Comparison of ENCODE assay signal across 17 cellular contexts in genomic region chr22:31929126-31929928, GRCh38. TPM values are rescaled to one million over a fixed set of nuclear protein-coding genes. Genes with fewer than 3 reads are reported as not detected.
DNase-seq lines count a peak whose midpoint lies in the region; ATAC-seq and TF ChIP-seq lines count a peak whose summit lies in the region.
"Had no signal": no experiment of that assay in that cellular context is flagged by ENCODE, and none has a peak within 500 bp of the region (broad histone marks: within the 10 kb centered on the region; RNA-seq: fewer than 3 reads in every experiment).

No MANE protein-coding gene starts in this region.

- intact Hi-C loops in dorsolateral prefrontal cortex (cut with DNase I) (no loop called here), lower lobe of right lung (cut with DNase I) (no loop called here), upper lobe of right lung (cut with DNase I) (no loop called here)

- H3K4me1 ChIP-seq in SK-N-SH (ENCODE audit: control insufficient read depth in 1 of 2, insufficient read depth in 2 of 2, low read depth in 1 of 2, low read length in 1 of 2) (peaks cover 0 to 46% of the 10 kb centered on the region in 2 experiments; a peak in 2 of 4 replicates), lower lobe of right lung (no peaks in the 10 kb centered on the region), upper lobe of right lung (no peaks in the 10 kb centered on the region)
- H3K4me1 ChIP-seq: gastroesophageal sphincter, prostate gland had no signal

- CTCF ChIA-PET in SK-N-SH (lab: Yijun Ruan, JAX), result interaction anchor here (0.9 to 1.3 kb wide), 4 partner anchors 10 to 27 kb away, joined by 3 to 4 read pairs (median 3); partner anchors contain the start of gene YWHAH

- H3K79me2 ChIP-seq in SK-N-SH (ENCODE audit: insufficient read depth), result no peaks in the 10 kb centered on the region

- no peaks in the 10 kb centered on the region for H3K27me3 ChIP-seq in SK-N-SH (ENCODE audit: insufficient read depth)
- H3K27me3 ChIP-seq in dorsolateral prefrontal cortex, result no peaks in the 10 kb centered on the region
- no peaks in the 10 kb centered on the region for H3K27me3 ChIP-seq in lower lobe of right lung (ENCODE audit: low read depth)
- H3K27me3 ChIP-seq in upper lobe of right lung, result no peaks in the 10 kb centered on the region
- H3K27me3 ChIP-seq: cardiac muscle cell had no signal

- H3K36me3 ChIP-seq in SK-N-SH (replicated peaks in 1 of 2; ENCODE audit: control insufficient read depth in 1 of 2, insufficient read depth in 2 of 2, low read length in 1 of 2) (no peaks in the 10 kb centered on the region), lower lobe of right lung (no peaks in the 10 kb centered on the region), upper lobe of right lung (no peaks in the 10 kb centered on the region)
- H3K36me3 ChIP-seq: cardiac muscle cell, gastroesophageal sphincter, prostate gland had no signal

- no peak; the same call in 1 of the 2 replicates for TF ChIP-seq RAD21 in SK-N-SH (IDR thresholded peaks at IDR 0.05; ENCODE audit: low read length)

- no peaks in the 10 kb centered on the region for H3F3A ChIP-seq in SK-N-SH (replicated peaks; ENCODE audit: insufficient read depth)

- H3K4me2 ChIP-seq in SK-N-SH, result no peak overlapping the region

- ATAC-seq in SK-N-SH treated with all-trans-retinoic acid at 6 μM for 48 hours, result no peak; the same call in 2 of the 3 replicates
- ATAC-seq in lower lobe of right lung, result peak; percentile 23 to 49
- peak; percentile 29 for ATAC-seq in upper lobe of right lung
- ATAC-seq in GM21619 (IDR thresholded peaks at IDR 0.05; ENCODE audit: unreplicated experiment), result no peak
- no peak for ATAC-seq in HG02798 (IDR thresholded peaks at IDR 0.05; ENCODE audit: poor library complexity, unreplicated experiment)
- ATAC-seq: activated T-cell treated with anti-CD3 and anti-CD28 coated beads, Interleukin-2, amount 50 U/mL, for 4 hours; gastroesophageal sphincter had no signal

- no peak overlapping the region for H2AFZ ChIP-seq in SK-N-SH (ENCODE audit: low read depth)

- no peaks in the 10 kb centered on the region for H3K9me2 ChIP-seq in SK-N-SH

- no peak overlapping the region for H3K9ac ChIP-seq in SK-N-SH

- WGBS in SK-N-SH (ENCODE audit: low lambda C conversion rate), result 66% methylated on average over 9 of the region's 9 CpGs

- TF ChIP-seq CTCF in SK-N-SH (IDR thresholded peaks at IDR 0.05), result no peak
- TF ChIP-seq CTCF in dorsolateral prefrontal cortex (IDR thresholded peaks at IDR 0.05 in 54 of 56, conservative IDR thresholded peaks at IDR 0.05 in 2 of 56; ENCODE audit: low read depth in 1 of 56, partially characterized antibody in 56 of 56), result no peak
- TF ChIP-seq CTCF in lower lobe of right lung (IDR thresholded peaks at IDR 0.05), result no peak
- no peak for TF ChIP-seq CTCF in upper lobe of right lung (IDR thresholded peaks at IDR 0.05)

- DNase-seq in SK-N-SH, result peak; percentile 65
- peak in 6 of 10 donors; percentile 55 to 64 (median 58) for DNase-seq in dorsolateral prefrontal cortex
- DNase-seq in lower lobe of right lung, result no peak
- no peak for DNase-seq in upper lobe of right lung
- DNase-seq in retina, result no peak
- DNase-seq: activated CD4-positive, alpha-beta T cell treated with anti-CD3 and anti-CD28 coated beads, Interleukin-2, amount 10 ng/mL, durations not matched to agents 7 days and 5 days; activated T-cell treated with anti-CD3 and anti-CD28 coated beads, Interleukin-2, amount 50 U/mL, for 4 hours; NCI-H2081; NK-92 treated with Interleukin-12 subunit alpha and Interleukin-12 subunit beta, amount 100 ng/mL, for 24 hours; SHP77; T-helper 9 cell had no signal

- H3K4me3 ChIP-seq in SK-N-SH (ENCODE audit: low read depth in 2 of 2, low read length in 1 of 2), result no peak overlapping the region
- no peak overlapping the region for H3K4me3 ChIP-seq in dorsolateral prefrontal cortex
- no peak overlapping the region for H3K4me3 ChIP-seq in lower lobe of right lung
- no peak overlapping the region for H3K4me3 ChIP-seq in upper lobe of right lung
- H3K4me3 ChIP-seq: cardiac muscle cell, gastroesophageal sphincter, prostate gland had no signal

- H4K20me1 ChIP-seq in SK-N-SH (ENCODE audit: insufficient read depth), result no peaks in the 10 kb centered on the region

- peak overlapping the region in 1 of 2 experiments; percentile 96; a peak in 2 of 4 replicates for H3K27ac ChIP-seq in SK-N-SH (ENCODE audit: low read depth in 2 of 2, low read length in 1 of 2)
- H3K27ac ChIP-seq in dorsolateral prefrontal cortex, result peak overlapping the region in 52 of 59 donors; percentile 1 to 90 (median 61)
- no peak overlapping the region for H3K27ac ChIP-seq in lower lobe of right lung
- no peak overlapping the region for H3K27ac ChIP-seq in upper lobe of right lung
- H3K27ac ChIP-seq: cardiac muscle cell, gastroesophageal sphincter, prostate gland had no signal

- POLR2A ChIA-PET in SK-N-SH (lab: Yijun Ruan, JAX), result interaction anchor here (0.8 to 1.5 kb wide), 4 partner anchors 10 to 21 kb away, joined by 3 to 4 read pairs (median 4); no protein-coding TSS in a partner anchor

- TF ChIP-seq EP300 in SK-N-SH (IDR thresholded peaks at IDR 0.05; ENCODE audit: borderline replicate concordance in 1 of 2, low read depth in 1 of 2, low read length in 1 of 2), result 0 out of 4 replicates have a peak, but pooled peaks of 1 of the 2 experiments have one; percentile 46

- H3K9me3 ChIP-seq in SK-N-SH (no peaks in the 10 kb centered on the region), lower lobe of right lung (no peaks in the 10 kb centered on the region), upper lobe of right lung (no peaks in the 10 kb centered on the region)
- H3K9me3 ChIP-seq: gastroesophageal sphincter, prostate gland had no signal

TF ChIP-seq in SK-N-SH, 30 proteins besides CTCF, POLR2A, EP300 and RAD21:
- no peak for TF ChIP-seq GABPA (IDR thresholded peaks at IDR 0.05; ENCODE audit: low read depth)
- TF ChIP-seq GATA2 (CRISPR knock-in tag; IDR thresholded peaks at IDR 0.05), result peak; percentile 91
- no peak for TF ChIP-seq FOXM1 (IDR thresholded peaks at IDR 0.05; ENCODE audit: low read depth)
- TF ChIP-seq POLR2AphosphoS5 (IDR thresholded peaks at IDR 0.05; ENCODE audit: low read depth, low read length), result no peak
- TF ChIP-seq MXI1 (IDR thresholded peaks at IDR 0.05; ENCODE audit: low read depth, low read length), result 0 out of 2 replicates have a peak, but pooled peaks have one; percentile 47
- no peak for TF ChIP-seq PBX3 (IDR thresholded peaks at IDR 0.05)
- peak; percentile 26 for TF ChIP-seq CHD2 (IDR thresholded peaks at IDR 0.05; ENCODE audit: low read length, partially characterized antibody)
- peak; percentile 30; the same call in 1 of the 2 replicates for TF ChIP-seq USF1 (IDR thresholded peaks at IDR 0.05; ENCODE audit: borderline replicate concordance, low read depth)

TF ChIP-seq in SK-N-SH treated with all-trans-retinoic acid at 6 μM for 48 hours, 23 proteins besides CTCF, POLR2A, EP300 and RAD21:
- TF ChIP-seq ESRRG (CRISPR knock-in tag; IDR thresholded peaks at IDR 0.05) (no peak), TSHZ2 (CRISPR knock-in tag; IDR thresholded peaks at IDR 0.05) (no peak)

RNA-seq across cellular contexts. Expression of gene YWHAH, which starts 15.0 kb away (rescaled TPM):
- polyA plus RNA-seq in SK-N-SH (2012; rRNA removed), result 87.4 and 102 TPM in 2 replicates
- 115 and 122 TPM in 2 replicates for polyA plus RNA-seq in SK-N-SH (2012; cell fraction: cytosol; rRNA removed)
- polyA plus RNA-seq in SK-N-SH (2012; cell fraction: nucleus; rRNA removed), result 28.5 and 38.3 TPM in 2 replicates
- total RNA-seq in dorsolateral prefrontal cortex, result 1,000 to 10,000 TPM in 48 of 120 experiments, 100 to 1,000 TPM in 72; 191 to 1,478 (median 946) TPM
- 171 TPM for total RNA-seq in lower lobe of right lung
- total RNA-seq in upper lobe of right lung, result 154 TPM

Comparison
In these comparisons a context has a peak if more than half of its experiments do, and no peak if none do; other contexts are left out.
1. DNase-seq: peak in SK-N-SH (single experiment) and dorsolateral prefrontal cortex (6 of 10); none in lower lobe of right lung (single experiment), upper lobe of right lung (single experiment) and retina (single experiment).
2. H3K27ac ChIP-seq: peak in dorsolateral prefrontal cortex (52 of 59); none in lower lobe of right lung (single experiment) and upper lobe of right lung (single experiment).
3. ATAC-seq: peak in lower lobe of right lung (2 of 2) and upper lobe of right lung (single experiment); none in SK-N-SH treated with all-trans-retinoic acid at 6 μM for 48 hours (single experiment), GM21619 (single experiment) and HG02798 (single experiment).